Comparison of ENCODE assay signal across 9 cellular contexts in genomic region chr1:59718064-59718988, GRCh38.
DNase-seq lines count a peak whose midpoint lies in the region; TF ChIP-seq lines count a peak whose summit lies in the region.
"Had no signal": no experiment of that assay in that cellular context is flagged by ENCODE, and none has a peak within 500 bp of the region (broad histone marks: within the 10 kb centered on the region; RNA-seq: fewer than 3 reads in every experiment).

No MANE protein-coding gene starts in this region.

- peaks cover 3% of the 10 kb centered on the region for H3K9me3 Mint-ChIP-seq in osteocyte (ENCODE audit: unreplicated experiment)

- TF ChIP-seq CTCF in GM12865 (IDR thresholded peaks at IDR 0.05; ENCODE audit: insufficient read depth, low read depth, low read length, missing control alignments) (peak; percentile 18), epithelial cell of esophagus (IDR thresholded peaks at IDR 0.05; ENCODE audit: insufficient read depth, low read depth, low read length, missing control alignments) (no peak), osteocyte (IDR thresholded peaks at IDR 0.05) (peak; percentile 54)

- H3K4me3 ChIP-seq in GM12865 (ENCODE audit: low read depth, low read length), result no peak overlapping the region
- no peak overlapping the region for H3K4me3 ChIP-seq in epithelial cell of esophagus (ENCODE audit: low read length)

- H3K36me3 Mint-ChIP-seq in osteocyte (ENCODE audit: unreplicated experiment), result no peaks in the 10 kb centered on the region

- peak; percentile 5 for DNase-seq in GM12865 (ENCODE audit: low read depth)
- DNase-seq in NCI-H1694 (lab: John Stamatoyannopoulos, UW), result peak; percentile 55
- DNase-seq in epithelial cell of esophagus (ENCODE audit: low read depth), result peak; percentile 11
- DNase-seq in osteocyte (ENCODE audit: extremely low spot score, unreplicated experiment), result no peak
- DNase-seq in NCI-H2029 (lab: John Stamatoyannopoulos, UW), result no peak
- DNase-seq in stimulated activated naive CD4-positive, alpha-beta T cell treated with Interleukin-2 at 50 U/mL for 16 hours (lab: John Stamatoyannopoulos, UW), result no peak
- DNase-seq in activated CD4-positive, alpha-beta T cell treated with anti-CD3 and anti-CD28 coated beads for 4 hours, result no peak
- DNase-seq in islet precursor cell, result no peak
- DNase-seq: activated gamma-delta T cell treated with Interleukin-2 at 50 U/mL for 16 hours had no signal

- H3K4me3 Mint-ChIP-seq in osteocyte (ENCODE audit: unreplicated experiment), result no peak overlapping the region

- H3K27ac Mint-ChIP-seq in osteocyte (ENCODE audit: unreplicated experiment), result no peak overlapping the region

- H3K27me3 Mint-ChIP-seq in osteocyte (ENCODE audit: unreplicated experiment), result no peaks in the 10 kb centered on the region

- H3K4me1 Mint-ChIP-seq in osteocyte (ENCODE audit: unreplicated experiment), result no peaks in the 10 kb centered on the region

Comparison
In these comparisons a context has a peak if more than half of its experiments do, and no peak if none do; other contexts are left out.
1. DNase-seq: peak in GM12865 (single experiment), NCI-H1694 (single experiment) and epithelial cell of esophagus (single experiment); none in osteocyte (single experiment), NCI-H2029 (single experiment), stimulated activated naive CD4-positive, alpha-beta T cell treated with Interleukin-2 at 50 U/mL for 16 hours (single experiment), activated CD4-positive, alpha-beta T cell treated with anti-CD3 and anti-CD28 coated beads for 4 hours (0 of 2) and islet precursor cell (single experiment).